In genomic region chr10:121974019-121974534, GRCh38 we compare ENCODE assay signal across 8 cellular contexts. TPM values are rescaled to one million over a fixed set of nuclear protein-coding genes. Genes with fewer than 3 reads are reported as not detected.
DNase-seq lines count a peak whose midpoint lies in the region; ATAC-seq and TF ChIP-seq lines count a peak whose summit lies in the region.

No MANE protein-coding gene starts in this region.

- peak overlapping the region; percentile 80 to 95 for H3K4me3 ChIP-seq in ascending aorta
- H3K4me3 ChIP-seq in lung, result peak overlapping the region; percentile 70
- H3K4me3 ChIP-seq in aorta (ENCODE audit: low read length in 2 of 2), result peak overlapping the region; percentile 69 to 80

- intact Hi-C loops in ascending aorta (cut with DNase I) (loop anchor here (1.0 to 10.0 kb wide), 4 partner anchors 20 to 241 kb away; partner anchors contain the start of gene ATE1), aorta (cut with DNase I) (loop anchor here in 1 of 2 donors (2.0 kb wide), 2 partner anchors 45 to 77 kb away; partner anchors contain the start of gene ATE1)

- peaks cover 0 to 20% of the 10 kb centered on the region in 2 donors for H3K36me3 ChIP-seq in ascending aorta
- H3K36me3 ChIP-seq in lung (ENCODE audit: control insufficient read depth in 2 of 2, insufficient read depth in 2 of 2, low read length in 2 of 2), result peaks cover 2 to 6% of the 10 kb centered on the region in 2 donors
- peaks cover 0 to 2% of the 10 kb centered on the region in 2 donors for H3K36me3 ChIP-seq in aorta (ENCODE audit: control insufficient read depth in 1 of 2, insufficient read depth in 2 of 2, low read length in 1 of 2)

- H3K27me3 ChIP-seq in ascending aorta (no peaks in the 10 kb centered on the region), lung (ENCODE audit: control insufficient read depth, insufficient read depth) (no peaks in the 10 kb centered on the region), aorta (ENCODE audit: control insufficient read depth in 1 of 2, insufficient read depth in 2 of 2, low read length in 1 of 2) (no peaks in the 10 kb centered on the region)

- H3K27ac ChIP-seq in ascending aorta (peak overlapping the region; percentile 93 to 96), lung (ENCODE audit: low read depth in 1 of 2, low read length in 1 of 2) (peak overlapping the region; percentile 92 to 99), aorta (ENCODE audit: low read depth in 1 of 2, low read length in 2 of 2) (peak overlapping the region in 1 of 2 donors; percentile 21)

- H3K4me1 ChIP-seq in ascending aorta (peaks cover 0 to 16% of the 10 kb centered on the region in 2 donors), lung (ENCODE audit: control insufficient read depth in 2 of 2, insufficient read depth in 2 of 2, low read length in 2 of 2) (peaks cover 6% of the 10 kb centered on the region in 2 donors), aorta (ENCODE audit: control insufficient read depth in 1 of 2, insufficient read depth in 2 of 2, low read length in 2 of 2) (no peaks in the 10 kb centered on the region)

- 10 to 13% methylated on average over 21 of the region's 21 CpGs for WGBS in lung, 2 donors
- WGBS in aorta, 2 donors, result 4% methylated on average over 21 of the region's 21 CpGs

- TF ChIP-seq CTCF in ascending aorta (IDR thresholded peaks at IDR 0.05) (no peak), lung (IDR thresholded peaks at IDR 0.05; ENCODE audit: control extremely low read depth, extremely low read depth) (no peak)

- H3K9me3 ChIP-seq in ascending aorta (no peaks in the 10 kb centered on the region), lung (ENCODE audit: control insufficient read depth in 2 of 2, insufficient read depth in 1 of 2, low read length in 1 of 2) (no peaks in the 10 kb centered on the region), aorta (ENCODE audit: control insufficient read depth, low read length) (no peaks in the 10 kb centered on the region)

- no peak for DNase-seq in ascending aorta (ENCODE audit: low spot score in 2 of 2)
- no peak for DNase-seq in lung (ENCODE audit: low spot score)
- no peak for DNase-seq in aorta

- peak; percentile 28 for ATAC-seq in GM18868 (IDR thresholded peaks at IDR 0.05; ENCODE audit: unreplicated experiment)
- peak; percentile 34 for ATAC-seq in HG03280 (IDR thresholded peaks at IDR 0.05; ENCODE audit: unreplicated experiment)
- ATAC-seq in lung (ENCODE audit: insufficient read depth, low FRiP score), result no peak
- peak; percentile 2 for ATAC-seq in aorta (ENCODE audit: low FRiP score)
- ATAC-seq in HG03571 (IDR thresholded peaks at IDR 0.05; ENCODE audit: unreplicated experiment), result no peak
- no peak for ATAC-seq in HG02763 (IDR thresholded peaks at IDR 0.05; ENCODE audit: unreplicated experiment)
- no peak for ATAC-seq in HG02970 (IDR thresholded peaks at IDR 0.05; ENCODE audit: low FRiP score, unreplicated experiment)

RNA-seq across cellular contexts. Expression of gene NSMCE4A, which starts 0.9 kb away (rescaled TPM):
- total RNA-seq in ascending aorta (63.3 TPM), lung (10 to 100 TPM; 47.5 to 83.4 TPM), aorta (10 to 100 TPM; 36.7 to 50.3 TPM)
- polyA plus RNA-seq in lung (10 to 100 TPM; 28.4 to 88.7 TPM), aorta (10 to 100 TPM; 25.0 to 84.9 TPM)

RNA-seq across cellular contexts. Expression of gene TACC2, which starts 14.9 kb away (rescaled TPM):
- 69.1 TPM for total RNA-seq in ascending aorta
- total RNA-seq in lung, result 100 to 1,000 TPM in 1 of 2 donors, 10 to 100 TPM in 1; 43.3 to 309 TPM
- 100 to 1,000 TPM in 1 of 2 donors, 10 to 100 TPM in 1; 91.5 to 163 TPM for polyA plus RNA-seq in lung
- total RNA-seq in aorta, result 10 to 100 TPM; 60.7 to 74.4 TPM
- polyA plus RNA-seq in aorta, result 10 to 100 TPM; 25.8 to 41.0 TPM

RNA-seq across cellular contexts. Expression of gene ATE1, which starts 46.2 kb away (rescaled TPM):
- 6.9 TPM for total RNA-seq in ascending aorta
- 10 to 100 TPM; 18.8 to 47.8 TPM for total RNA-seq in lung
- 1 to 10 TPM; 4.2 to 7.6 TPM for polyA plus RNA-seq in lung
- 10 to 100 TPM; 26.6 to 30.0 TPM for total RNA-seq in aorta
- 1 to 10 TPM; 8.3 to 8.9 TPM for polyA plus RNA-seq in aorta

Comparison
In these comparisons a context has a peak if more than half of its experiments do, and no peak if none do; other contexts are left out.
1. ATAC-seq: peak in GM18868 (single experiment), HG03280 (single experiment) and aorta (single experiment); none in lung (single experiment), HG03571 (single experiment), HG02763 (single experiment) and HG02970 (single experiment).
2. Peak in every context shown above with its lines, with median percentiles within 50 percentile points of each other: H3K4me3 ChIP-seq.